Comparison of ENCODE assay signal across 8 cellular contexts in the genomic region with DNA sequence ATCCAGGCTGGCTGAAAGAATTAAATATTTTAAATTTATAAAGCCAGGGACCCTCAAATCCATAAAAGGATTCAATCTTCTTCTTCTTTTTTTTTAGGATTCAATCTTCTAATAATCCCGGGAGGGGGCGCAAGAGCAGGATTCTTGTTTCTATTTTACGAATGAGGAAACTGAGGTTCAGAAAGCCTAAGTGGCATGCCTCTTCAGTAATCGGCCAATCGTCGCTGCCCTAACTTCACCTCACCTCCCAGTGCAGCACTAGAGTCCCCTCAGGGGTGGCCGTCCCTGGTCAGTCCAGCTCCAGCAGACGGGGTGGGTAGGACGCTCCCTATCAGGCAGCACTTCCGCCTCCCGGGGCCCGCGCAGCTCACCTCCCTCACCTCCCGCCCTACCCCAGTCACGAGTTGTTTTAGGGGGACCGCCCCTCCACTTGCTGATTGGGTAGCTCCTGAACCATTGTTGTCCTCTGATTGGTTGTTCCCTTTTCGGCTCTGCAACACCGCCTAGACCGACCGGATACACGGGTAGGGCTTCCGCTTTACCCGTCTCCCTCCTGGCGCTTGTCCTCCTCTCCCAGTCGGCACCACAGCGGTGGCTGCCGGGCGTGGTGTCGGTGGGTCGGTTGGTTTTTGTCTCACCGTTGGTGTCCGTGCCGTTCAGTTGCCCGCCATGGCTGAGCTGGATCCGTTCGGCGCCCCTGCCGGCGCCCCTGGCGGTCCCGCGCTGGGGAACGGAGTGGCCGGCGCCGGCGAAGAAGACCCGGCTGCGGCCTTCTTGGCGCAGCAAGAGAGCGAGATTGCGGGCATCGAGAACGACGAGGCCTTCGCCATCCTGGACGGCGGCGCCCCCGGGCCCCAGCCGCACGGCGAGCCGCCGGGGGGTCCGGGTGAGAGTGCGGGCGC. TPM values are rescaled to one million over a fixed set of nuclear protein-coding genes. Genes with fewer than 3 reads are reported as not detected.
DNase-seq lines count a peak whose midpoint lies in the region; ATAC-seq and TF ChIP-seq lines count a peak whose summit lies in the region.

A gene with protein sequence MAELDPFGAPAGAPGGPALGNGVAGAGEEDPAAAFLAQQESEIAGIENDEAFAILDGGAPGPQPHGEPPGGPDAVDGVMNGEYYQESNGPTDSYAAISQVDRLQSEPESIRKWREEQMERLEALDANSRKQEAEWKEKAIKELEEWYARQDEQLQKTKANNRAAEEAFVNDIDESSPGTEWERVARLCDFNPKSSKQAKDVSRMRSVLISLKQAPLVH (plus strand): TSS at position 534 of the 902 bp plus-strand sequence. CDS start 136 bp downstream, at position 670.

- intact Hi-C loops in left ventricle myocardium superior (cut with micrococcal nuclease) (no loop called here), prostate gland (cut with DNase I) (loop anchor here (2.0 to 10.0 kb wide), 2 partner anchors 48 to 64 kb away; a partner anchor contains a TSS)

- under 1% methylated on average over 38 of the region's 68 CpGs for WGBS in prostate gland
- WGBS in urinary bladder: under 1% methylated on average over 68 of the region's 68 CpGs

- TF ChIP-seq POLR2A in prostate gland (IDR thresholded peaks at IDR 0.05): peak; percentile 87

- no peaks in the 10 kb centered on the region for H3K36me3 ChIP-seq in prostate gland
- H3K36me3 ChIP-seq in urinary bladder (ENCODE audit: insufficient read depth): no peaks in the 10 kb centered on the region

- peak; percentile 90 for ATAC-seq in GM18499 (IDR thresholded peaks at IDR 0.05; ENCODE audit: insufficient read depth, unreplicated experiment)
- ATAC-seq in HG02943 (IDR thresholded peaks at IDR 0.05; ENCODE audit: low read depth, unreplicated experiment): peak; percentile 99
- ATAC-seq in left ventricle myocardium superior: peak; percentile 99

- peak within 1 kb of the TSS; percentile 95 for H3K27ac ChIP-seq in angular gyrus (ENCODE audit: low read depth, low read length)
- peak within 1 kb of the TSS; percentile 81 to 90 for H3K27ac ChIP-seq in prostate gland
- peak within 1 kb of the TSS; percentile 86 for H3K27ac ChIP-seq in urinary bladder (ENCODE audit: low read depth)

- DNase-seq in NCI-H187 (lab: John Stamatoyannopoulos, UW) (peak; percentile 72 to 84), T-helper 2 cell (peak; percentile 81 to 99 (median 92)), left ventricle myocardium superior (peak; percentile 96), prostate gland (ENCODE audit: low spot score) (peak; percentile 98)

- TF ChIP-seq CTCF in prostate gland (IDR thresholded peaks at IDR 0.05): peak; percentile 21 to 76 (median 56)

- H3K4me3 ChIP-seq in prostate gland (peak within 1 kb of the TSS; percentile 95 to 96), urinary bladder (ENCODE audit: low read depth, low read length) (peak within 1 kb of the TSS; percentile 94)

- H3K9me3 ChIP-seq in prostate gland: no peaks in the 10 kb centered on the region

- peaks cover 5% of the 10 kb centered on the region for H3K4me1 ChIP-seq in prostate gland (replicated peaks)
- peaks cover 2% of the 10 kb centered on the region for H3K4me1 ChIP-seq in urinary bladder (ENCODE audit: insufficient read depth)

- no peaks in the 10 kb centered on the region for H3K27me3 ChIP-seq in prostate gland (replicated peaks; ENCODE audit: insufficient read depth)

RNA-seq across cellular contexts. Expression of the gene that starts here (rescaled TPM):
- total RNA-seq in left ventricle myocardium superior (60.7 TPM), prostate gland (100 to 1,000 TPM; 210 to 259 TPM), urinary bladder (120 TPM)
- 210 TPM for polyA plus RNA-seq in urinary bladder

Comparison
In these comparisons a context has a peak if more than half of its experiments do, and no peak if none do; other contexts are left out.
1. Peak in every context shown above with its lines: DNase-seq, ATAC-seq, H3K4me3 ChIP-seq and H3K27ac ChIP-seq.